Comparison of ENCODE assay signal across 8 cellular contexts in genomic region chr1:51329443-51330325, GRCh38. TPM values are rescaled to one million over a fixed set of nuclear protein-coding genes. Genes with fewer than 3 reads are reported as not detected.
DNase-seq lines count a peak whose midpoint lies in the region; ATAC-seq lines count a peak whose summit lies in the region.

No MANE protein-coding gene starts in this region.

- peak overlapping the region; percentile 79 for H3K4me2 ChIP-seq in skeletal muscle satellite cell (ENCODE audit: low read length)

- peak; percentile 74 for DNase-seq in SHP77 treated with DMSO at 0.1 percent for 48 hours (lab: John Stamatoyannopoulos, UW)
- DNase-seq in left ventricle myocardium superior = peak; percentile 82
- no peak for DNase-seq in hepatic stellate cell (ENCODE audit: low spot score)
- no peak for DNase-seq in amniotic stem cell (lab: John Stamatoyannopoulos, UW)
- DNase-seq in activated gamma-delta T cell treated with Interleukin-2 at 50 U/mL for 16 hours = no peak

- H3K36me3 ChIP-seq in HUES48 (ENCODE audit: control insufficient read depth, insufficient read depth, low read length) (no peaks in the 10 kb centered on the region), skeletal muscle satellite cell (ENCODE audit: insufficient read depth, low read length) (no peaks in the 10 kb centered on the region)

- ATAC-seq in left ventricle myocardium superior (peak; percentile 73), HG02884 (IDR thresholded peaks at IDR 0.05; ENCODE audit: unreplicated experiment) (no peak)

- H3K27me3 ChIP-seq in HUES48 (ENCODE audit: control insufficient read depth, insufficient read depth, low read length) (peaks cover 27% of the 10 kb centered on the region), skeletal muscle satellite cell (ENCODE audit: control insufficient read depth, insufficient read depth, low read length) (no peaks in the 10 kb centered on the region)

- H3K27ac ChIP-seq in HUES48 (ENCODE audit: low read depth, low read length) = no peak overlapping the region

- H3K4me3 ChIP-seq in HUES48 (ENCODE audit: low read depth, low read length) (peak overlapping the region; percentile 69; the same call in 1 of the 2 replicates), skeletal muscle satellite cell (ENCODE audit: low read length) (peak overlapping the region; percentile 58)

- H3K9me3 ChIP-seq in HUES48 (ENCODE audit: control insufficient read depth, insufficient read depth, low read length) (no peaks in the 10 kb centered on the region), skeletal muscle satellite cell (replicated peaks; ENCODE audit: low read length) (no peaks in the 10 kb centered on the region)

- intact Hi-C loops in left ventricle myocardium superior (cut with micrococcal nuclease) = no loop called here

- H3K9ac ChIP-seq in HUES48 (ENCODE audit: low read depth, low read length) = no peak overlapping the region
- no peak overlapping the region for H3K9ac ChIP-seq in skeletal muscle satellite cell (ENCODE audit: low read depth, low read length)

- H3K4me1 ChIP-seq in HUES48 (ENCODE audit: control insufficient read depth, insufficient read depth, low read length) (peaks cover 10% of the 10 kb centered on the region), skeletal muscle satellite cell (ENCODE audit: control insufficient read depth, insufficient read depth, low read length) (peaks cover 43% of the 10 kb centered on the region)

RNA-seq across cellular contexts. Expression of gene TTC39A, which starts 0.7 kb away (rescaled TPM):
- 18.0 TPM for total RNA-seq in left ventricle myocardium superior
- total RNA-seq in skeletal muscle satellite cell (2012; rRNA removed) = 0.22 and 1.5 TPM in 2 replicates

Comparison
In these comparisons a context has a peak if more than half of its experiments do, and no peak if none do; other contexts are left out.
1. DNase-seq: peak in SHP77 treated with DMSO at 0.1 percent for 48 hours (single experiment) and left ventricle myocardium superior (single experiment); none in hepatic stellate cell (single experiment), amniotic stem cell (single experiment) and activated gamma-delta T cell treated with Interleukin-2 at 50 U/mL for 16 hours (single experiment).